ENCODE assay signal across 15 cellular contexts in the genomic region with DNA sequence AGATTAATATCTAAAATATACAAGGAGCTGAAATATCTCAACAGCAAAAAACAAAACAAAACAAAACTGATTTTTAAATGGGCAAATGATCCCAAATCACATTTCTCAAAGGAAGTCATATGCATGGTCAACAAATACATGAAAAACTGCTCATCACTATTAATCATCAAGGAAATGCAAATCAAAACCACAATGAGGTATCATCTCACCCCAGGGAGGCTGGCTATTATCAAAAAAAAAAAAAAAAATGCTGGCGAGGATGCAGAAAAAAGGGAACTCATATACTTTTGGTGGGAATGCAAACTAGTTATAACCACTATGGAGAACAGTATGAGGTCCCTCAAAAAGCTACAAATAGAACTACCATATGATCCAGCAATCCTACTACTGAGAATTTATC. TPM values are rescaled to one million over a fixed set of nuclear protein-coding genes. Genes with fewer than 3 reads are reported as not detected.
A peak's percentile ranks its signal among the peaks of the same experiment; 100 is the strongest.
DNase-seq lines count a peak whose midpoint lies in the region; ATAC-seq lines count a peak whose summit lies in the region.
"Had no signal": no experiment of that assay in that cellular context is flagged by ENCODE, and none has a peak within 500 bp of the region (broad histone marks: within the 10 kb centered on the region; RNA-seq: fewer than 3 reads in every experiment).

No MANE protein-coding gene starts in this region.

- peak; percentile 70 for DNase-seq in EH (ENCODE audit: low read depth)
- peak; percentile 81 for DNase-seq in HT1080 (ENCODE audit: low read depth)
- DNase-seq in activated naive CD8-positive, alpha-beta T cell treated with anti-CD3 and anti-CD28 coated beads, Interleukin-2, amount 50 U/mL, for 24 hours = no peak
- DNase-seq in kidney tubule cell (ENCODE audit: low spot score) = peak; percentile 69
- DNase-seq in hypothalamus (lab: John Stamatoyannopoulos, UW) = no peak
- DNase-seq: activated CD4-positive, alpha-beta T cell treated with anti-CD3 and anti-CD28 coated beads for 48 hours; activated effector memory CD4-positive, alpha-beta T cell treated with anti-CD3 and anti-CD28 coated beads, Interleukin-2, amount 50 U/mL, for 16 hours; caudate nucleus; COR-L47; NCI-H2107; ovary; tibial artery had no signal

- H3K4me1 Mint-ChIP-seq in activated naive CD8-positive, alpha-beta T cell treated with anti-CD3 and anti-CD28 coated beads, Interleukin-2, amount 50 U/mL, for 24 hours = peaks cover 67% of the 10 kb centered on the region

- H3K27ac Mint-ChIP-seq in activated naive CD8-positive, alpha-beta T cell treated with anti-CD3 and anti-CD28 coated beads, Interleukin-2, amount 50 U/mL, for 24 hours = no peak overlapping the region

- H3K27me3 Mint-ChIP-seq in activated naive CD8-positive, alpha-beta T cell treated with anti-CD3 and anti-CD28 coated beads, Interleukin-2, amount 50 U/mL, for 24 hours = no peaks in the 10 kb centered on the region

- peak; percentile 46 for ATAC-seq in activated naive CD8-positive, alpha-beta T cell treated with anti-CD3 and anti-CD28 coated beads, Interleukin-2, amount 50 U/mL, for 24 hours
- ATAC-seq in HG03095 (IDR thresholded peaks at IDR 0.05; ENCODE audit: unreplicated experiment) (no peak), GM18907 (IDR thresholded peaks at IDR 0.05; ENCODE audit: unreplicated experiment) (no peak), GM21447 (IDR thresholded peaks at IDR 0.05; ENCODE audit: unreplicated experiment) (no peak)

- peaks cover 4% of the 10 kb centered on the region for H3K36me3 Mint-ChIP-seq in activated naive CD8-positive, alpha-beta T cell treated with anti-CD3 and anti-CD28 coated beads, Interleukin-2, amount 50 U/mL, for 24 hours (ENCODE audit: low read depth)

- H3K4me3 Mint-ChIP-seq in activated naive CD8-positive, alpha-beta T cell treated with anti-CD3 and anti-CD28 coated beads, Interleukin-2, amount 50 U/mL, for 24 hours = peak overlapping the region; percentile 41

- no peaks in the 10 kb centered on the region for H3K9me3 Mint-ChIP-seq in activated naive CD8-positive, alpha-beta T cell treated with anti-CD3 and anti-CD28 coated beads, Interleukin-2, amount 50 U/mL, for 24 hours

RNA-seq across cellular contexts. Expression of a gene that starts 34.6 kb away (rescaled TPM):
- total RNA-seq in HT1080 (2014; rRNA removed; shearing (Covaris generic)) = 40.6 and 46.9 TPM in 2 replicates
- polyA plus RNA-seq in HT1080 (2015; cell fraction: cytosol; rRNA removed) = 35.1 and 36.3 TPM in 2 replicates
- 38.6 and 63.3 TPM in 2 replicates for polyA plus RNA-seq in HT1080 (2015; cell fraction: nucleus; rRNA removed)

Comparison
In these comparisons a context has a peak if more than half of its experiments do, and no peak if none do; other contexts are left out.
1. DNase-seq: peak in EH (single experiment), HT1080 (single experiment) and kidney tubule cell (single experiment); none in activated naive CD8-positive, alpha-beta T cell treated with anti-CD3 and anti-CD28 coated beads, Interleukin-2, amount 50 U/mL, for 24 hours (single experiment) and hypothalamus (0 of 51).